In genomic region chr11:637593-638507, GRCh38 we compare ENCODE assay signal across 11 cellular contexts. TPM values are rescaled to one million over a fixed set of nuclear protein-coding genes. Genes with fewer than 3 reads are reported as not detected.
DNase-seq lines count a peak whose midpoint lies in the region; ATAC-seq, FAIRE-seq and TF ChIP-seq lines count a peak whose summit lies in the region.
"Had no signal": no experiment of that assay in that cellular context is flagged by ENCODE, and none has a peak within 500 bp of the region (broad histone marks: within the 10 kb centered on the region; RNA-seq: fewer than 3 reads in every experiment).

No MANE protein-coding gene starts in this region.

- no peaks in the 10 kb centered on the region for H3K79me2 ChIP-seq in ACC112 (ENCODE audit: control insufficient read depth, insufficient read depth, low read length, unreplicated experiment)

- ATAC-seq in HG02623 (IDR thresholded peaks at IDR 0.05; ENCODE audit: unreplicated experiment) = no peak

- peak overlapping the region in 1 of 3 experiments; percentile 49 for H3K27ac Mint-ChIP-seq in nephron

- no peak for TF ChIP-seq CTCF in nephron (IDR thresholded peaks at IDR 0.05; ENCODE audit: unreplicated experiment in 3 of 3)

- H3K27me3 Mint-ChIP-seq in nephron (ENCODE audit: low read depth) = peaks cover 70% of the 10 kb centered on the region

- peaks cover 3% of the 10 kb centered on the region for H3K36me3 Mint-ChIP-seq in nephron (ENCODE audit: low read depth)

- H3K4me3 ChIP-seq in ACC112 (ENCODE audit: low read depth, low read length) (0 out of 2 replicates have a peak overlapping the region, but pooled peaks have one; percentile 21), HUES48 (ENCODE audit: low read depth, low read length) (peak overlapping the region; percentile 60), small intestine (ENCODE audit: low read depth in 1 of 2, low read length in 2 of 2) (peak overlapping the region in 1 of 2 donors; percentile 41)

- peak overlapping the region; percentile 20; the same call in 1 of the 2 replicates for H3K9ac ChIP-seq in HUES48 (ENCODE audit: low read depth, low read length)

- H3K9me3 ChIP-seq in HUES48 (ENCODE audit: control insufficient read depth, insufficient read depth, low read length) (no peaks in the 10 kb centered on the region), small intestine (ENCODE audit: control insufficient read depth, low read depth) (no peaks in the 10 kb centered on the region)

- H3K27me3 ChIP-seq in ACC112 (ENCODE audit: insufficient read depth, low read length) (peaks cover 7% of the 10 kb centered on the region; the same call in 1 of the 2 replicates), HUES48 (ENCODE audit: control insufficient read depth, insufficient read depth, low read length) (peaks cover 62% of the 10 kb centered on the region), small intestine (ENCODE audit: control insufficient read depth in 2 of 2, insufficient read depth in 2 of 2, low read length in 2 of 2) (peaks cover 0 to 20% of the 10 kb centered on the region in 2 donors)

- peaks cover 14% of the 10 kb centered on the region for H3K4me1 Mint-ChIP-seq in nephron

- no peak for FAIRE-seq in small intestine (lab: Jason Lieb, UNC)
- FAIRE-seq: frontal cortex, GM18507 had no signal

- peak; percentile 66 for DNase-seq in ecto neural progenitor cell (ENCODE audit: low spot score)
- DNase-seq in small intestine = no peak
- no peak for DNase-seq in Ammon's horn (ENCODE audit: low spot score)
- DNase-seq in pons (ENCODE audit: low spot score) = no peak
- DNase-seq: NCI-H774 had no signal

- H2AFZ ChIP-seq in ACC112 (ENCODE audit: low read length, unreplicated experiment) = no peak overlapping the region

- H3K36me3 ChIP-seq in ACC112 (ENCODE audit: insufficient read depth, low read length) = no peaks in the 10 kb centered on the region
- H3K36me3 ChIP-seq in HUES48 (ENCODE audit: control insufficient read depth, insufficient read depth, low read length) = no peaks in the 10 kb centered on the region
- no peaks in the 10 kb centered on the region for H3K36me3 ChIP-seq in small intestine (ENCODE audit: control insufficient read depth in 2 of 2, insufficient read depth in 2 of 2, low read length in 2 of 2)

- H3K27ac ChIP-seq in ACC112 (ENCODE audit: low read depth, low read length) (no peak overlapping the region), HUES48 (ENCODE audit: low read depth, low read length) (peak overlapping the region; percentile 96), small intestine (ENCODE audit: low read depth in 1 of 2, low read length in 1 of 2) (no peak overlapping the region)

- peak overlapping the region; percentile 60 to 81 (median 61) for H3K4me3 Mint-ChIP-seq in nephron

- H3K4me1 ChIP-seq in ACC112 (ENCODE audit: control insufficient read depth, insufficient read depth, low read length, unreplicated experiment) = peaks cover 8% of the 10 kb centered on the region
- H3K4me1 ChIP-seq in HUES48 (ENCODE audit: control insufficient read depth, insufficient read depth, low read length) = peaks cover 22% of the 10 kb centered on the region
- H3K4me1 ChIP-seq in small intestine (ENCODE audit: control insufficient read depth in 2 of 2, insufficient read depth in 1 of 2, low read depth in 1 of 2, low read length in 1 of 2) = peaks cover 0 to 4% of the 10 kb centered on the region in 2 donors

- no peaks in the 10 kb centered on the region for H3K9me3 Mint-ChIP-seq in nephron

- 29 to 44% (median 36%) methylated on average over 47 to 53 of the region's 53 CpGs for WGBS in small intestine, 3 donors

RNA-seq across cellular contexts. Expression of gene DRD4, which starts 0.8 kb away (rescaled TPM):
- 1 to 10 TPM in 1 of 3 donors, under 1 TPM in 2; 0.51 to 1.4 (median 0.89) TPM for polyA plus RNA-seq in small intestine

RNA-seq across cellular contexts. Expression of gene SCT, which starts 10.9 kb away (rescaled TPM):
- polyA plus RNA-seq in small intestine = 10 to 100 TPM in 2 of 3 donors, 1 to 10 TPM in 1; 4.8 to 25.7 (median 18.9) TPM

RNA-seq across cellular contexts. Expression of gene CDHR5, which starts 13.1 kb away (rescaled TPM):
- 100 to 1,000 TPM; 112 to 941 (median 931) TPM for polyA plus RNA-seq in small intestine

RNA-seq across cellular contexts. Expression of gene IRF7, which starts 22.1 kb away (rescaled TPM):
- 100 to 1,000 TPM in 2 of 3 donors, 10 to 100 TPM in 1; 34.3 to 115 (median 112) TPM for polyA plus RNA-seq in small intestine

RNA-seq across cellular contexts. Expression of gene DEAF1, which starts 57.2 kb away (rescaled TPM):
- 10 to 100 TPM; 18.2 to 39.6 (median 35.4) TPM for polyA plus RNA-seq in small intestine
